ENCODE assay signal across 1 cellular context in genomic region chr7:120856621-120857352, GRCh38.
TF ChIP-seq lines count a peak whose summit lies in the region.

No MANE protein-coding gene starts in this region.

TF ChIP-seq in IMR-90, 13 proteins besides CTCF, POLR2A, EP300 and RAD21:
- TF ChIP-seq USF2 (IDR thresholded peaks at IDR 0.05; ENCODE audit: low read depth, low read length): no peak
- no peak for TF ChIP-seq RCOR1 (IDR thresholded peaks at IDR 0.05; ENCODE audit: insufficient replicate concordance, low read length)
